In the genomic region with DNA sequence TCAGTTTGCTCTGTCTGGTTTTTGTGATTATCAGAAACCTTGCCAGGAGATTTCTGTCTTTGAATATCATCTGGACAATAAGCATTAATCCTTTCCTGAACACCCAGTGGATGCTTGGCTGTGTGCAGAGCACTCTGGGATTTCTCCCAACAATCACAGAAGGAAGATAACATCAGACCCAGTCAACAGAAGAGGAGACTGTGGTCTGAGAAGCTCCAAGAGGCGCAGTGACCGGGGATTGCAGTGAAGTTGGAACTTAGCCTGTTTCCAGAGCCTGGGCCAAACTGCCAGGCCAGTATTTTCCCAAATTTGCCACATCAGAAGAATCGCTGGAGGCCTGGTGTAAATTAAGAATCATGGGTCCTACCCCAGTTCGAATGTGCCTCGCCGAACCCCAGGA, we compare ENCODE assay signal across 20 cellular contexts.
"Had no signal": no experiment of that assay in that cellular context is flagged by ENCODE, and none has a peak within 500 bp of the region (broad histone marks: within the 10 kb centered on the region; RNA-seq: fewer than 3 reads in every experiment).

No MANE protein-coding gene starts in this region.

- H3K36me3 ChIP-seq: left ventricle myocardium inferior, ovary, tibial artery, WERI-Rb-1 had no signal

- DNase-seq: activated CD4-positive, alpha-beta T cell treated with anti-CD3 and anti-CD28 coated beads, Interleukin-2, amount 10 ng/mL, durations not matched to agents 7 days and 5 days; activated CD4-positive, CD25-positive, alpha-beta regulatory T cell treated with anti-CD3 and anti-CD28 coated beads, Interleukin-2, amount 50 U/mL, for 72 hours; activated CD8-positive, alpha-beta T cell treated with anti-CD3 and anti-CD28 coated beads for 36 hours; cortex of kidney; foreskin melanocyte; hippocampal formation; kidney glomerular epithelial cell; left ventricle myocardium inferior; midbrain; ovary; stimulated activated CD4-positive, alpha-beta T cell treated with anti-CD3 and anti-CD28 coated beads, Interleukin-1b, Interleukin-23, amount 100 ng/mL, for 48 hours; stimulated activated naive CD8-positive, alpha-beta T cell treated with anti-CD3 and anti-CD28 coated beads, Interleukin-15, amount 100 ng/mL, for 72 hours; T-helper 1 cell; WERI-Rb-1 had no signal

- H3K9me3 ChIP-seq: ovary, tibial artery had no signal

- H3K27ac ChIP-seq: left ventricle myocardium inferior, ovary, skin epidermis, tibial artery, WERI-Rb-1 had no signal

- H3K27ac Mint-ChIP-seq: activated CD4-positive, alpha-beta T cell treated with anti-CD3 and anti-CD28 coated beads, Interleukin-2, amount 10 ng/mL, durations not matched to agents 7 days and 5 days; activated CD8-positive, alpha-beta T cell treated with anti-CD3 and anti-CD28 coated beads for 36 hours; activated naive CD8-positive, alpha-beta T cell; activated T-helper 1 cell treated with anti-CD3 and anti-CD28 coated beads, Interleukin-12 subunit alpha, Interleukin-12 subunit beta, Interleukin-2, Interleukin-4 antibody, amounts not matched to agents 30 ng/mL and 10 ng/mL and 1 ng/mL, durations not matched to agents 14 hours and 24 hours and 36 hours; natural killer cell treated with Interleukin-12 subunit alpha and Interleukin-12 subunit beta and Interleukin-15 and Interleukin-18, amount 100 ng/mL, for 72 hours; stimulated activated naive CD8-positive, alpha-beta T cell treated with anti-CD3 and anti-CD28 coated beads, Interleukin-15, amount 100 ng/mL, for 72 hours had no signal

- H3K27me3 ChIP-seq: ovary, tibial artery had no signal

- H3K36me3 Mint-ChIP-seq: activated naive CD8-positive, alpha-beta T cell; natural killer cell treated with Interleukin-12 subunit alpha and Interleukin-12 subunit beta and Interleukin-15 and Interleukin-18, amount 100 ng/mL, for 72 hours had no signal

- H3K4me3 ChIP-seq: left ventricle myocardium inferior, ovary, skin epidermis, tibial artery had no signal

- FAIRE-seq: TTC549 had no signal

- H3K4me1 ChIP-seq: left ventricle myocardium inferior had no signal

- H3K9me3 Mint-ChIP-seq: activated CD4-positive, alpha-beta T cell treated with anti-CD3 and anti-CD28 coated beads, Interleukin-2, amount 10 ng/mL, durations not matched to agents 7 days and 5 days; activated T-helper 1 cell treated with anti-CD3 and anti-CD28 coated beads, Interleukin-12 subunit alpha, Interleukin-12 subunit beta, Interleukin-2, Interleukin-4 antibody, amounts not matched to agents 30 ng/mL and 10 ng/mL and 1 ng/mL, durations not matched to agents 14 hours and 24 hours and 36 hours; natural killer cell treated with Interleukin-12 subunit alpha and Interleukin-12 subunit beta and Interleukin-15 and Interleukin-18, amount 100 ng/mL, for 72 hours had no signal

- H3K4me1 Mint-ChIP-seq: activated CD4-positive, alpha-beta T cell treated with anti-CD3 and anti-CD28 coated beads, Interleukin-2, amount 10 ng/mL, durations not matched to agents 7 days and 5 days; stimulated activated naive CD8-positive, alpha-beta T cell treated with anti-CD3 and anti-CD28 coated beads, Interleukin-15, amount 100 ng/mL, for 72 hours had no signal

- ATAC-seq: activated CD8-positive, alpha-beta T cell treated with anti-CD3 and anti-CD28 coated beads for 36 hours; natural killer cell treated with Interleukin-12 subunit alpha and Interleukin-12 subunit beta and Interleukin-15 and Interleukin-18, amount 100 ng/mL, for 72 hours; stimulated activated naive CD8-positive, alpha-beta T cell treated with anti-CD3 and anti-CD28 coated beads, Interleukin-15, amount 100 ng/mL, for 72 hours had no signal

- H3K27me3 Mint-ChIP-seq: activated CD4-positive, alpha-beta T cell treated with anti-CD3 and anti-CD28 coated beads, Interleukin-2, amount 10 ng/mL, durations not matched to agents 7 days and 5 days had no signal

- H3K4me3 Mint-ChIP-seq: activated CD4-positive, alpha-beta T cell treated with anti-CD3 and anti-CD28 coated beads, Interleukin-2, amount 10 ng/mL, durations not matched to agents 7 days and 5 days; activated CD8-positive, alpha-beta T cell treated with anti-CD3 and anti-CD28 coated beads for 36 hours; activated naive CD8-positive, alpha-beta T cell; activated T-helper 1 cell treated with anti-CD3 and anti-CD28 coated beads, Interleukin-12 subunit alpha, Interleukin-12 subunit beta, Interleukin-2, Interleukin-4 antibody, amounts not matched to agents 30 ng/mL and 10 ng/mL and 1 ng/mL, durations not matched to agents 14 hours and 24 hours and 36 hours; natural killer cell treated with Interleukin-12 subunit alpha and Interleukin-12 subunit beta and Interleukin-15 and Interleukin-18, amount 100 ng/mL, for 72 hours; stimulated activated naive CD8-positive, alpha-beta T cell treated with anti-CD3 and anti-CD28 coated beads, Interleukin-15, amount 100 ng/mL, for 72 hours had no signal
